Comparison of ENCODE assay signal across 27 cellular contexts in the genomic region with DNA sequence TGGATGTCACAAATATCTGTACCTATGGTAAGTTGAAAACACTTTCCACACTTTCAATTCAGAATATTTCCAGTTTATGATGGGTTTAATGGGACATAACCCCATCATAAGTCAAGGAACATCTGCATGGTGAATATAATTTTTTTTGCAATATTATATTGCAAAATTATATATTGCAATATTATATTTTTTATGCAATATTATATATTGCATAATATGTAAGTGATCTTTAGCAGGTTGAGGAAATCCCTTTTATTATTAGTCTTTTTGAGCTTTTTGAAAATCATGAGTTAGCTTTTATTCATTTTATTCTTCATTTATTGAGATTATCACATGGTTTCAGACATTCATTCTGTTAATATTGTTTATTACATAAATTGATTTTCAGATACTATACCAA.
"Had no signal": no experiment of that assay in that cellular context is flagged by ENCODE, and none has a peak within 500 bp of the region (broad histone marks: within the 10 kb centered on the region; RNA-seq: fewer than 3 reads in every experiment).

No MANE protein-coding gene starts in this region.

- H3K9me3 ChIP-seq: colonic mucosa, esophagus muscularis mucosa, esophagus squamous epithelium, gastrocnemius medialis had no signal

- H3K4me3 Mint-ChIP-seq: dendritic cell treated with granulocyte-macrophage colony-stimulating factor and Interleukin-4, amounts not matched to agents 40 ng/mL and 50 ng/mL, for 4 days; effector memory CD8-positive, alpha-beta T cell; endodermal cell had no signal

- FAIRE-seq: colon, endothelial cell of umbilical vein had no signal

- H3K36me3 ChIP-seq: colonic mucosa, esophagus muscularis mucosa, esophagus squamous epithelium, gastrocnemius medialis, gastroesophageal sphincter, heart left ventricle, heart right ventricle had no signal

- H3K9me3 Mint-ChIP-seq: endodermal cell had no signal

- DNase-seq: colonic mucosa; cortex of kidney; dermis blood vessel endothelial cell; dorsolateral prefrontal cortex; effector CD4-positive, alpha-beta T cell; effector CD8-positive, alpha-beta T cell; effector memory CD4-positive, alpha-beta T cell; effector memory CD8-positive, alpha-beta T cell; endodermal cell; erythroblast; esophagus squamous epithelium; foreskin fibroblast; foreskin keratinocyte; foreskin melanocyte; gastrocnemius medialis; glutamatergic neuron; head of caudate nucleus; heart left ventricle; heart right ventricle had no signal

- H3K27ac ChIP-seq: colonic mucosa, coronary artery, dorsolateral prefrontal cortex, epithelial cell of prostate, esophagus muscularis mucosa, esophagus squamous epithelium, foreskin keratinocyte, gastrocnemius medialis, gastroesophageal sphincter, heart left ventricle, heart right ventricle had no signal

- H3K27me3 ChIP-seq: colonic mucosa, dorsolateral prefrontal cortex, esophagus muscularis mucosa, esophagus squamous epithelium, gastrocnemius medialis, gastroesophageal sphincter, heart left ventricle, heart right ventricle had no signal

- ATAC-seq: effector memory CD8-positive, alpha-beta T cell; esophagus mucosa; foreskin keratinocyte; gastrocnemius medialis; gastroesophageal sphincter; heart left ventricle; heart right ventricle had no signal

- H3K4me3 ChIP-seq: colonic mucosa, coronary artery, dorsolateral prefrontal cortex, esophagus muscularis mucosa, esophagus squamous epithelium, gastrocnemius medialis, gastroesophageal sphincter, heart left ventricle, heart right ventricle had no signal

- H3K27me3 Mint-ChIP-seq: dendritic cell treated with granulocyte-macrophage colony-stimulating factor and Interleukin-4, amounts not matched to agents 40 ng/mL and 50 ng/mL, for 4 days; effector memory CD8-positive, alpha-beta T cell had no signal

- H3K4me1 ChIP-seq: colonic mucosa, esophagus muscularis mucosa, esophagus squamous epithelium, gastrocnemius medialis, gastroesophageal sphincter, heart left ventricle, heart right ventricle had no signal

- H3K27ac Mint-ChIP-seq: dendritic cell treated with granulocyte-macrophage colony-stimulating factor and Interleukin-4, amounts not matched to agents 40 ng/mL and 50 ng/mL, for 4 days; effector memory CD8-positive, alpha-beta T cell; endodermal cell had no signal
